8 cellular contexts compared by ENCODE assay signal in the genomic region with DNA sequence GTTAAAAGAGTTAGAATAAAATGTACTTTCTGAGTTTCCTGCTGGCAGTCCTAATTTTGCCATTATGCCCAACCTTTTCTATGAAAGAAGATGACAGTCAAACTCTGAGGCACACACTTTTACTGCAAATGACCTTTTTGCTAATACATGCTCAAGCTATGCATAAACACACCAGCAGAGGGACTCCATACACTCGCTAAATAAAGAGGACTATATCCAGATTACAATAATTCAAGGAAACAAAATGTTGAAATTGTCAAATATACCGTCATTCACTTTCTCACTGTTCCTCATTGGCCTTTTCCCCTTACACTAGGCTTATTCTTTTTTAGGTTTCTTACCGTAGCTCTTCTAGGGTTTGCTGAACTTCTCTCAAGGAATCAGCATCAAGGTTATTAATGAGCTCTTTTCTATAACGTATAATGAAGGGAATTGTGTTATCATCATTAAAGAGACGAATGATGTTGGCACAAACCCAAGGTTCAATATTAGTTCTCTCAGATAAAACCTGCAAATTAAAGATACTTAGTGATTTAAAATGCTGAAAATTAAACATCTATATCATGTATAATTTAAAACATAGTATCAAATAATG. TPM values are rescaled to one million over a fixed set of nuclear protein-coding genes. Genes with fewer than 3 reads are reported as not detected.
DNase-seq lines count a peak whose midpoint lies in the region; TF ChIP-seq lines count a peak whose summit lies in the region.

No MANE protein-coding gene starts in this region.

- H3K36me3 Mint-ChIP-seq in activated naive CD4-positive, alpha-beta T cell treated with anti-CD3 and anti-CD28 coated beads, Interleukin-2, amount 10 ng/mL, durations not matched to agents 7 days and 5 days, result peaks cover 6% of the 10 kb centered on the region

- 79% methylated on average over 5 of the region's 5 CpGs for WGBS in hepatocyte (ENCODE audit: low lambda C conversion rate, missing lambda C conversion rate)
- 24 to 26% methylated on average over 5 of the region's 5 CpGs for WGBS in testis, 2 donors

- TF ChIP-seq CTCF in hepatocyte (IDR thresholded peaks at IDR 0.05; ENCODE audit: poor library complexity), result peak; percentile 58
- TF ChIP-seq CTCF in testis (IDR thresholded peaks at IDR 0.05), result peak; percentile 54 to 80 (median 68)

- H3K4me3 Mint-ChIP-seq in activated naive CD4-positive, alpha-beta T cell treated with anti-CD3 and anti-CD28 coated beads, Interleukin-2, amount 10 ng/mL, durations not matched to agents 7 days and 5 days, result no peak overlapping the region

- H3K36me3 ChIP-seq in hepatocyte (replicated peaks; ENCODE audit: insufficient read depth, low read depth), result no peaks in the 10 kb centered on the region
- H3K36me3 ChIP-seq in testis (ENCODE audit: low read depth, missing control alignments), result no peaks in the 10 kb centered on the region

- CTCF ChIA-PET in activated naive CD4-positive, alpha-beta T cell treated with anti-CD3 and anti-CD28 coated beads, Interleukin-2, amount 10 ng/mL, durations not matched to agents 7 days and 5 days (lab: Charles Lee), result interaction anchor here (0.7 to 1.3 kb wide), 6 partner anchors 11 to 251 kb away, joined by 3 to 5 read pairs (median 3); partner anchors contain the start of gene SRBD1

- peaks cover 19% of the 10 kb centered on the region for H3K4me1 Mint-ChIP-seq in activated naive CD4-positive, alpha-beta T cell treated with anti-CD3 and anti-CD28 coated beads, Interleukin-2, amount 10 ng/mL, durations not matched to agents 7 days and 5 days

- no peaks in the 10 kb centered on the region for H3K9me3 Mint-ChIP-seq in activated naive CD4-positive, alpha-beta T cell treated with anti-CD3 and anti-CD28 coated beads, Interleukin-2, amount 10 ng/mL, durations not matched to agents 7 days and 5 days

- H3K9me3 ChIP-seq in hepatocyte (ENCODE audit: low read depth), result no peaks in the 10 kb centered on the region
- no peaks in the 10 kb centered on the region for H3K9me3 ChIP-seq in testis

- H3K27ac ChIP-seq in hepatocyte (no peak overlapping the region), testis (no peak overlapping the region)

- H3K4me3 ChIP-seq in hepatocyte, result no peak overlapping the region
- no peak overlapping the region for H3K4me3 ChIP-seq in testis

- no peak overlapping the region for H3K4me2 ChIP-seq in hepatocyte

- H3K4me1 ChIP-seq in hepatocyte (ENCODE audit: insufficient read depth) (no peaks in the 10 kb centered on the region), testis (no peaks in the 10 kb centered on the region)

- H3K9me2 ChIP-seq in hepatocyte (replicated peaks; ENCODE audit: insufficient read depth), result no peaks in the 10 kb centered on the region

- no peaks in the 10 kb centered on the region for H4K20me1 ChIP-seq in hepatocyte (ENCODE audit: insufficient read depth, poor library complexity, severe bottlenecking)

- peak; percentile 26 for DNase-seq in activated naive CD4-positive, alpha-beta T cell treated with anti-CD3 and anti-CD28 coated beads, Interleukin-2, amount 10 ng/mL, durations not matched to agents 7 days and 5 days
- DNase-seq in activated naive CD4-positive, alpha-beta T cell treated with anti-CD3 and anti-CD28 coated beads, Interleukin-2, amount 50 U/mL, for 16 hours, result no peak
- DNase-seq in NCI-H2081 treated with DMSO at 0.1 percent for 48 hours (lab: John Stamatoyannopoulos, UW), result peak; percentile 3
- peak; percentile 12 for DNase-seq in amniotic stem cell (lab: John Stamatoyannopoulos, UW)
- peak; percentile 50 for DNase-seq in hepatocyte (ENCODE audit: low spot score)
- peak; percentile 54 for DNase-seq in testis
- no peak for DNase-seq in islet precursor cell
- no peak for DNase-seq in DMS79 (lab: John Stamatoyannopoulos, UW)

- TF ChIP-seq POLR2A in testis (IDR thresholded peaks at IDR 0.05), result no peak

- H3K27ac Mint-ChIP-seq in activated naive CD4-positive, alpha-beta T cell treated with anti-CD3 and anti-CD28 coated beads, Interleukin-2, amount 10 ng/mL, durations not matched to agents 7 days and 5 days, result no peak overlapping the region

- peaks cover 5% of the 10 kb centered on the region for H3K79me2 ChIP-seq in hepatocyte

- no peak overlapping the region for H2AFZ ChIP-seq in hepatocyte

- intact Hi-C loops in testis (cut with DNase I; ENCODE audit: low total_unique reads), result no loop called here

- H3K27me3 ChIP-seq in hepatocyte (no peaks in the 10 kb centered on the region), testis (no peaks in the 10 kb centered on the region)

- no peaks in the 10 kb centered on the region for H3K27me3 Mint-ChIP-seq in activated naive CD4-positive, alpha-beta T cell treated with anti-CD3 and anti-CD28 coated beads, Interleukin-2, amount 10 ng/mL, durations not matched to agents 7 days and 5 days

RNA-seq across cellular contexts. Expression of gene SRBD1, which starts 25.7 kb away (rescaled TPM):
- 16.6 and 18.1 TPM in 2 replicates for total RNA-seq in hepatocyte
- polyA plus RNA-seq in hepatocyte, result 6.6 and 6.7 TPM in 2 replicates
- 10 to 100 TPM; 27.8 to 29.7 TPM for total RNA-seq in testis
- 9.0 TPM for polyA plus RNA-seq in testis (ENCODE audit: insufficient read depth, low read depth, low replicate concordance)

Comparison
In these comparisons a context has a peak if more than half of its experiments do, and no peak if none do; other contexts are left out.
1. DNase-seq: peak in activated naive CD4-positive, alpha-beta T cell treated with anti-CD3 and anti-CD28 coated beads, Interleukin-2, amount 10 ng/mL, durations not matched to agents 7 days and 5 days (single experiment), NCI-H2081 treated with DMSO at 0.1 percent for 48 hours (single experiment), amniotic stem cell (single experiment), hepatocyte (single experiment) and testis (single experiment); none in activated naive CD4-positive, alpha-beta T cell treated with anti-CD3 and anti-CD28 coated beads, Interleukin-2, amount 50 U/mL, for 16 hours (single experiment), islet precursor cell (single experiment) and DMS79 (single experiment).